2 cellular contexts compared by ENCODE assay signal in the genomic region with DNA sequence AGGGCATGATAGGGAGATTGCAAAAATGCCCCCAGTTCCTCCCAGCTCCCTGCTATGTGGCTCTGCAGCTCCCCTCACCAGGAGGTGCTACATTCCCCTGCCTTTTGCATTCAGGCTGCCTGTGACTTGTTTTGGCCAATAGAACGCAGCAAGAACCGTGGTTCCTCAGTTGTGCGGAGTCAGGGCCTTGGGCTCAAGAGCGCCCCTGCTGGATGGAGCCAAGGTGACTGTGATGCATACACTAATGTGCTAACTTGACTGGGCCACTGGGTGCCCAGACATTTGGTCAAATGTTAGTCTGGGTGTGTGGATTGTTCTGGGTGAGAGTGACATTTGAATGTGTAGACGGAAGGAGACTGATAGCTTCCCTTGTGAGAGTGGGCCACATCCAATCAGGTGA.
TF ChIP-seq lines count a peak whose summit lies in the region.

No MANE protein-coding gene starts in this region.

TF ChIP-seq in Ishikawa, 13 proteins besides CTCF, POLR2A, EP300 and RAD21 (continued from another document):
- TF ChIP-seq REST (IDR thresholded peaks at IDR 0.05; ENCODE audit: low read depth) (no peak), TCF12 (IDR thresholded peaks at IDR 0.05; ENCODE audit: low read depth) (no peak), USF1 (IDR thresholded peaks at IDR 0.05) (no peak), TEAD4 (IDR thresholded peaks at IDR 0.05) (no peak), TAF1 (IDR thresholded peaks at IDR 0.05; ENCODE audit: low read depth) (no peak), YY1 (IDR thresholded peaks at IDR 0.05; ENCODE audit: low read depth) (no peak), EGR1 (IDR thresholded peaks at IDR 0.05) (no peak), NFIC (IDR thresholded peaks at IDR 0.05) (no peak)

TF ChIP-seq in GM12878, 131 proteins besides CTCF, POLR2A, EP300 and RAD21 (continued from another document):
- TF ChIP-seq SPI1 (IDR thresholded peaks at IDR 0.05; ENCODE audit: borderline replicate concordance, insufficient read depth, low read depth, low read length) (no peak), RUNX3 (IDR thresholded peaks at IDR 0.05; ENCODE audit: low read length) (no peak)
